ENCODE assay signal across 8 cellular contexts in genomic region chr5:177301503-177302165, GRCh38. TPM values are rescaled to one million over a fixed set of nuclear protein-coding genes. Genes with fewer than 3 reads are reported as not detected.
DNase-seq lines count a peak whose midpoint lies in the region; ATAC-seq and TF ChIP-seq lines count a peak whose summit lies in the region.

No MANE protein-coding gene starts in this region.

- no peak for ATAC-seq in GM18870 (IDR thresholded peaks at IDR 0.05; ENCODE audit: unreplicated experiment)

- POLR2A ChIA-PET in PC-9 (lab: Charles Lee; ENCODE audit: unreplicated experiment) = interaction anchor here (0.6 kb wide), 3 partner anchors 76 to 107 kb away, joined by 3 to 14 read pairs (median 4); no protein-coding TSS in a partner anchor

- TF ChIP-seq CTCF in PC-9 (conservative IDR thresholded peaks at IDR 0.05) = no peak
- TF ChIP-seq CTCF in thyroid gland (IDR thresholded peaks at IDR 0.05) = no peak

- H3K9me3 ChIP-seq in PC-9 (ENCODE audit: insufficient read depth, low read depth) = no peaks in the 10 kb centered on the region
- H3K9me3 ChIP-seq in thyroid gland = no peaks in the 10 kb centered on the region

- peaks cover 25% of the 10 kb centered on the region for H3K79me2 ChIP-seq in PC-9 (ENCODE audit: low read depth)

- DNase-seq in activated effector memory CD4-positive, alpha-beta T cell treated with anti-CD3 and anti-CD28 coated beads, Interleukin-2, amount 50 U/mL, for 16 hours = peak; percentile 75
- no peak for DNase-seq in activated effector memory CD4-positive, alpha-beta T cell treated with Interleukin-2 at 50 U/mL for 16 hours
- DNase-seq in PC-9 = peak; percentile 88 to 90
- peak; percentile 72 for DNase-seq in islet precursor cell
- peak; percentile 90 for DNase-seq in thyroid gland
- no peak for DNase-seq in posterior cingulate gyrus
- no peak for DNase-seq in NCI-H2227 (lab: John Stamatoyannopoulos, UW; ENCODE audit: unreplicated experiment)

- no TSS peak for BruUV-seq in PC-9 (replicated peaks; lab: Mats Ljungman, UMichigan)

- CTCF ChIA-PET in PC-9 (lab: Charles Lee) = interaction anchor here (0.6 to 0.9 kb wide), 2 partner anchors 50 to 144 kb away, joined by 3 to 4 read pairs; partner anchors contain the start of gene LMAN2

- no peak for TF ChIP-seq POLR2A in thyroid gland (IDR thresholded peaks at IDR 0.05)

- H2AFZ ChIP-seq in PC-9 = no peak overlapping the region

- no peaks in the 10 kb centered on the region; the same call in none of the 2 replicates for H3K36me3 ChIP-seq in PC-9 (ENCODE audit: low read depth)
- H3K36me3 ChIP-seq in thyroid gland = peaks cover 2 to 7% of the 10 kb centered on the region in 2 donors

- peaks cover 47% of the 10 kb centered on the region for H3F3A ChIP-seq in PC-9 (ENCODE audit: insufficient read depth, low read depth)

- intact Hi-C loops in PC-9 (cut with micrococcal nuclease; ENCODE audit: unreplicated experiment) = loop anchor here (2.0 to 5.0 kb wide), 4 partner anchors 164 to 654 kb away; partner anchors contain the start of genes DDX41 and TSPAN17
- intact Hi-C loops in thyroid gland (cut with DNase I) = no loop called here
- intact Hi-C loops in posterior cingulate gyrus (cut with DNase I) = loop anchor here (2.0 to 5.0 kb wide), 4 partner anchors 51 to 639 kb away; partner anchors contain the start of genes LMAN2 and NSD1

- peak overlapping the region; percentile 55 for H3K27ac ChIP-seq in PC-9
- H3K27ac ChIP-seq in thyroid gland = peak overlapping the region; percentile 23 to 70 (median 62)

- H3K9me2 ChIP-seq in PC-9 (ENCODE audit: insufficient read depth) = no peaks in the 10 kb centered on the region

- 35 to 48% methylated on average over 5 to 6 of the region's 7 CpGs for WGBS in thyroid gland, 2 donors

- peak overlapping the region; percentile 97 for H3K4me2 ChIP-seq in PC-9

- H3K4me3 ChIP-seq in PC-9 = no peak overlapping the region
- H3K4me3 ChIP-seq in thyroid gland (replicated peaks in 1 of 3) = no peak overlapping the region

- peaks cover 30% of the 10 kb centered on the region for H4K20me1 ChIP-seq in PC-9 (ENCODE audit: insufficient read depth)

- H3K27me3 ChIP-seq in PC-9 (ENCODE audit: insufficient read depth, low read depth) (no peaks in the 10 kb centered on the region), thyroid gland (no peaks in the 10 kb centered on the region)

- H3K4me1 ChIP-seq in PC-9 (replicated peaks; ENCODE audit: insufficient read depth) (peaks cover 40% of the 10 kb centered on the region), thyroid gland (peaks cover 35 to 45% of the 10 kb centered on the region in 2 donors)

RNA-seq across cellular contexts. Expression of gene RAB24, which starts 1.9 kb away (rescaled TPM):
- 16.9 and 25.2 TPM in 2 replicates for total RNA-seq in PC-9 (2021)
- total RNA-seq in thyroid gland = 10 to 100 TPM; 18.7 to 53.3 (median 26.3) TPM

RNA-seq across cellular contexts. Expression of gene PRELID1, which starts 2.0 kb away (rescaled TPM):
- 189 and 209 TPM in 2 replicates for total RNA-seq in PC-9 (2021)
- total RNA-seq in thyroid gland = 10 to 100 TPM; 52.8 to 83.2 (median 57.9) TPM

RNA-seq across cellular contexts. Expression of gene MXD3, which starts 10.1 kb away (rescaled TPM):
- 50.0 and 54.8 TPM in 2 replicates for total RNA-seq in PC-9 (2021)
- 10 to 100 TPM in 1 of 4 donors, 1 to 10 TPM in 3; 2.0 to 11.7 (median 7.8) TPM for total RNA-seq in thyroid gland

RNA-seq across cellular contexts. Expression of gene LMAN2, which starts 49.8 kb away (rescaled TPM):
- total RNA-seq in PC-9 (2021) (129 and 153 TPM in 2 replicates), thyroid gland (100 to 1,000 TPM; 309 to 465 (median 383) TPM)

RNA-seq across cellular contexts. Expression of gene RGS14, which starts 56.1 kb away (rescaled TPM):
- total RNA-seq in PC-9 (2021) = 11.9 and 13.6 TPM in 2 replicates
- 10 to 100 TPM; 22.9 to 42.7 (median 26.7) TPM for total RNA-seq in thyroid gland

Comparison
In these comparisons a context has a peak if more than half of its experiments do, and no peak if none do; other contexts are left out.
1. DNase-seq: peak in activated effector memory CD4-positive, alpha-beta T cell treated with anti-CD3 and anti-CD28 coated beads, Interleukin-2, amount 50 U/mL, for 16 hours (single experiment), PC-9 (2 of 2), islet precursor cell (single experiment) and thyroid gland (2 of 2); none in activated effector memory CD4-positive, alpha-beta T cell treated with Interleukin-2 at 50 U/mL for 16 hours (single experiment), posterior cingulate gyrus (0 of 10) and NCI-H2227 (single experiment).